ENCODE assay signal across 8 cellular contexts in the genomic region with DNA sequence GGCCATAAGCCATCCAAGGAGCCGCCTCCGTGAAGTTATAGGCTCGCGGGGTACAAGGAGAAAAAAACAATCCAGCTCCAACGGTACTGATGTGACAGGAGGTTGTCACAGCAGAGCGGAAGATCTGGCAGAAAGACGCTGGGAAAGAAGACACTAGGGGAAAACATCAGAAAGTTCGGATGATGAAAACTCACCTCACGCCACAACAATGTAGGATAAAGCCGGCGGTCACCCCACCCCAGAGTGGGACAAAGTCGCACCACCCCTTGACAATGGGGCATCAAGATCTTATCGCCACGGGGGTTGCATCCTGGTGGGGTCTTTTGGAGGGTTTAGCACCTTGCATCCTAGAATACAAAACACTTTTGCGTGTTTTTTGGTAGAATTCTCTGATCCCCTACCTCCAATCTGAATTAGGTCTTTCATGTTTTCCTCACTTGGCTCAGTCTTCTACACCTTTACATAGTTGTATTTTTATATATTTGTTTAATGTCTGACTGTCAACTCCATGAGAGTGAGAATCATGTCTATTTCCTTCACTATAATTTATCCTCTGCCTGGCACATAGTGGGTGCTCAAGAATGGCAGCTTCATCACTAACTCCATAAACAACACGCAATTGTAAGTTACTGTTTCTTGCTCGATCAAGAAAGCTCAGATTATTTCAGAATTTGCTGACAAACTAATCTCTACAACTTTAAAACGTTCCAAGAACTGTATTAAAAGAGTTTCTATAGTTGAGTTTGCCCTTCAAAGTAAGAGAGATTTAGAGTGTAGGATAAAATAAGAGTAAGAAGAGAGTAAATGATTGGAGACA. TPM values are rescaled to one million over a fixed set of nuclear protein-coding genes. Genes with fewer than 3 reads are reported as not detected.
DNase-seq lines count a peak whose midpoint lies in the region; ATAC-seq and TF ChIP-seq lines count a peak whose summit lies in the region.

No MANE protein-coding gene starts in this region.

- H3K9me3 ChIP-seq in heart right ventricle = no peaks in the 10 kb centered on the region
- no peaks in the 10 kb centered on the region for H3K9me3 ChIP-seq in body of pancreas
- H3K9me3 ChIP-seq in mesodermal cell (ENCODE audit: control insufficient read depth, low read length) = no peaks in the 10 kb centered on the region
- no peaks in the 10 kb centered on the region for H3K9me3 ChIP-seq in vagina

- H3K27me3 ChIP-seq in heart right ventricle (peaks cover 0 to 73% (median 5%) of the 10 kb centered on the region in 7 donors), body of pancreas (no peaks in the 10 kb centered on the region), vagina (no peaks in the 10 kb centered on the region)

- 11% methylated on average over 18 of the region's 18 CpGs for WGBS in heart right ventricle, 2 donors
- 6 to 7% methylated on average over 18 of the region's 18 CpGs for WGBS in body of pancreas, 2 donors
- 0 to 10% methylated on average over 5 to 16 of the region's 18 CpGs for WGBS in mesodermal cell (ENCODE audit: insufficient coverage in 2 of 2), 2 experiments

- no peak for ATAC-seq in heart right ventricle
- ATAC-seq in left cardiac atrium = no peak
- ATAC-seq in body of pancreas = no peak

- peak overlapping the region; percentile 68 to 95 (median 85) for H3K4me3 ChIP-seq in heart right ventricle
- peak overlapping the region; percentile 8 to 50 for H3K4me3 ChIP-seq in body of pancreas
- H3K4me3 ChIP-seq in mesodermal cell (ENCODE audit: extremely low read depth, insufficient read depth, low read length, poor library complexity, severe bottlenecking) = peak overlapping the region; percentile 62
- peak overlapping the region; percentile 88 to 92 for H3K4me3 ChIP-seq in vagina

- H3K4me1 ChIP-seq in heart right ventricle = peaks cover 0 to 27% (median 9%) of the 10 kb centered on the region in 9 donors
- H3K4me1 ChIP-seq in body of pancreas = peaks cover 21% of the 10 kb centered on the region
- peaks cover 3% of the 10 kb centered on the region for H3K4me1 ChIP-seq in mesodermal cell (ENCODE audit: control insufficient read depth, insufficient read depth, low read length, poor library complexity, severe bottlenecking)
- H3K4me1 ChIP-seq in vagina = peaks cover 20% of the 10 kb centered on the region

- H3K27ac ChIP-seq in heart right ventricle = peak overlapping the region in 9 of 10 donors; percentile 60 to 88 (median 81)
- peak overlapping the region; percentile 90 to 94 (median 92) for H3K27ac ChIP-seq in body of pancreas
- H3K27ac ChIP-seq in mesodermal cell (ENCODE audit: low read depth, low read length, severe bottlenecking) = no peak overlapping the region
- peak overlapping the region; percentile 89 for H3K27ac ChIP-seq in vagina

- no peak for TF ChIP-seq POLR2A in body of pancreas (IDR thresholded peaks at IDR 0.05)
- TF ChIP-seq POLR2A in vagina (IDR thresholded peaks at IDR 0.05) = no peak

- no peak for TF ChIP-seq CTCF in heart right ventricle (IDR thresholded peaks at IDR 0.05)
- no peak for TF ChIP-seq CTCF in body of pancreas (IDR thresholded peaks at IDR 0.05)
- TF ChIP-seq CTCF in vagina (IDR thresholded peaks at IDR 0.05) = no peak

- intact Hi-C loops in heart right ventricle (cut with DNase I) (no loop called here), left cardiac atrium (cut with DNase I) (no loop called here), body of pancreas (cut with DNase I) (no loop called here), vagina (cut with DNase I) (no loop called here)

- H3K36me3 ChIP-seq in heart right ventricle = no peaks in the 10 kb centered on the region
- H3K36me3 ChIP-seq in body of pancreas (replicated peaks in 1 of 2; ENCODE audit: insufficient read depth in 1 of 2, low read depth in 2 of 2) = no peaks in the 10 kb centered on the region
- no peaks in the 10 kb centered on the region for H3K36me3 ChIP-seq in mesodermal cell (ENCODE audit: control insufficient read depth, insufficient read depth, low read length)
- H3K36me3 ChIP-seq in vagina = no peaks in the 10 kb centered on the region

- DNase-seq in heart right ventricle = no peak
- DNase-seq in left cardiac atrium = no peak
- DNase-seq in body of pancreas = no peak
- no peak for DNase-seq in vagina (ENCODE audit: extremely low spot score in 2 of 2)
- DNase-seq in activated effector memory CD4-positive, alpha-beta T cell treated with anti-CD3 and anti-CD28 coated beads, Interleukin-2, amount 50 U/mL, for 16 hours = no peak
- DNase-seq in NCI-H774 (lab: John Stamatoyannopoulos, UW) = no peak
- DNase-seq in NCI-H510A (lab: John Stamatoyannopoulos, UW) = no peak

RNA-seq across cellular contexts. Expression of gene ZSWIM5, which starts 0.6 kb away (rescaled TPM):
- total RNA-seq in heart right ventricle = 1 to 10 TPM in 4 of 10 donors, under 1 TPM in 6; 0.30 to 1.7 (median 0.81) TPM
- polyA plus RNA-seq in heart right ventricle = under 1 TPM; 0.22 to 0.25 TPM
- total RNA-seq in left cardiac atrium = 1 to 10 TPM; 1.3 to 1.5 TPM
- 1 to 10 TPM; 3.6 to 4.4 TPM for total RNA-seq in body of pancreas
- polyA plus RNA-seq in mesodermal cell (2013, experiment 1 of 2) = 1.8 TPM
- polyA plus RNA-seq in mesodermal cell (2013, experiment 2 of 2) = 1.7 TPM
- total RNA-seq in vagina = 2.7 TPM

Comparison
In these comparisons a context has a peak if more than half of its experiments do, and no peak if none do; other contexts are left out.
1. H3K4me3 ChIP-seq: peak in every context shown above with its lines; median percentile 90 in vagina; 85 in heart right ventricle; 62 in mesodermal cell; 29 in body of pancreas.